1 cellular context compared by ENCODE assay signal in the genomic region with DNA sequence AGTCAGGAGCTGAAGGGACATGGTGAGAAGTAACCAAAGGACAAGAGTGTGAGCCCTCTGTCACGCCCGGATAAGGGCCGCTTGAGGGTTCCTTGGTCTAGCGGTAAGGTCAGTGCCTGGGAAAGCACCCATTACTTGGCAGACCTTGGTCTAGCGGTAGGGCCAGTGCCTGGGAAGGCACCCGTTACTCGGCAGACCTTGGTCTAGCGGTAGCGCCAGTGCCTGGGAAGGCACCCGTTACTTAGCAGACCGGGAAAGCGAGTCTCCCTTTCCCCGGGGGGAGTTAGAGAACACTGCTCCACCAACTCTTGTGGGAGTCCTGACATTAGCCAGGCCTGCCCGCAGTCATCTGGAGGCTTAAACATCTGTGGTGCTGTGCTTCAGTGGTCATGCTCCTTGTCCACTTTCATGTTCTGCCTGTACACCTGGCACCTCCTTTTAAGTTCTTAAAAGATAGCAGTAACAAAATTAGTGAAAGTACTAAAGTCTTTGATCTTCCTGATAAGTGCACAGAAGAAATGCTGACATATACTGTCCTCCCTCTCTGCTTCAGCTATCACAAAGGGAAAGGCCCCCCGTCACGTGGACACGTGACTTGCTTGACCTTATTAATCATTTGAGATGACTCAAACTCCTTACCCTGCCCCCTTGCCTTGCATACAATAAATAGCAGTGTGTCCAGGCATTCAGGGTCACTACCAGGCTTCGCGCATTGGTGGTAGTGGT.
TF ChIP-seq lines count a peak whose summit lies in the region.

No MANE protein-coding gene starts in this region.

TF ChIP-seq in endothelial cell of umbilical vein, 7 proteins besides CTCF, POLR2A, EP300 and RAD21:
- no peak for TF ChIP-seq MYC (IDR thresholded peaks at IDR 0.05; ENCODE audit: low read depth, low read length)
- TF ChIP-seq, protein P1, sequence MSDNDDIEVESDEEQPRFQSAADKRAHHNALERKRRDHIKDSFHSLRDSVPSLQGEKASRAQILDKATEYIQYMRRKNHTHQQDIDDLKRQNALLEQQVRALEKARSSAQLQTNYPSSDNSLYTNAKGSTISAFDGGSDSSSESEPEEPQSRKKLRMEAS (IDR thresholded peaks at IDR 0.05; ENCODE audit: insufficient read depth, insufficient read length) = peak; percentile 24
TF ChIP-seq in endothelial cell of umbilical vein: peak in this region for 1.
